8 cellular contexts compared by ENCODE assay signal in genomic region chr5:175873090-175873454, GRCh38. TPM values are rescaled to one million over a fixed set of nuclear protein-coding genes. Genes with fewer than 3 reads are reported as not detected.
DNase-seq lines count a peak whose midpoint lies in the region; TF ChIP-seq lines count a peak whose summit lies in the region.

No MANE protein-coding gene starts in this region.

- 13 to 29% methylated on average over 7 to 17 of the region's 17 CpGs for WGBS in endodermal cell (ENCODE audit: insufficient coverage in 1 of 2, insufficient read length in 1 of 2), 2 experiments
- 11 to 19% methylated on average over 9 to 13 of the region's 17 CpGs for WGBS in thyroid gland, 2 donors
- 10% methylated on average over 9 of the region's 17 CpGs for WGBS in esophagus muscularis mucosa

- TF ChIP-seq POLR2A in thyroid gland (IDR thresholded peaks at IDR 0.05) (no peak), esophagus muscularis mucosa (IDR thresholded peaks at IDR 0.05; ENCODE audit: low read depth) (no peak)

- H3K4me1 Mint-ChIP-seq in endodermal cell (peaks cover 7% of the 10 kb centered on the region), type B pancreatic cell (ENCODE audit: unreplicated experiment) (no peaks in the 10 kb centered on the region)

- H3K4me1 ChIP-seq in endodermal cell (ENCODE audit: control insufficient read depth, insufficient read depth, low read length) (no peaks in the 10 kb centered on the region), thyroid gland (peaks cover 0 to 5% of the 10 kb centered on the region in 2 donors), esophagus muscularis mucosa (peaks cover 4 to 17% (median 14%) of the 10 kb centered on the region in 4 donors)

- H3K9me3 ChIP-seq in endodermal cell (ENCODE audit: control insufficient read depth, low read length) (no peaks in the 10 kb centered on the region), thyroid gland (no peaks in the 10 kb centered on the region), esophagus muscularis mucosa (no peaks in the 10 kb centered on the region)

- H3K36me3 ChIP-seq in endodermal cell (ENCODE audit: control insufficient read depth, insufficient read depth, low read length) (no peaks in the 10 kb centered on the region), thyroid gland (no peaks in the 10 kb centered on the region), esophagus muscularis mucosa (no peaks in the 10 kb centered on the region)

- peak; percentile 20 to 50 for DNase-seq in stimulated activated CD4-positive, alpha-beta T cell treated with anti-CD3 and anti-CD28 coated beads, Interleukin-2, amount 100 ng/mL, for 24 hours
- no peak for DNase-seq in stimulated activated CD4-positive, alpha-beta T cell treated with anti-CD3 and anti-CD28 coated beads, Interleukin-4, amount 100 ng/mL, for 24 hours
- peak; percentile 74 for DNase-seq in NCI-H748 (lab: John Stamatoyannopoulos, UW; ENCODE audit: unreplicated experiment)
- peak; percentile 90 for DNase-seq in endodermal cell
- DNase-seq in type B pancreatic cell (ENCODE audit: extremely low spot score, unreplicated experiment) = no peak
- no peak for DNase-seq in AG08395 (ENCODE audit: low spot score)
- DNase-seq in thyroid gland = no peak
- no peak for DNase-seq in esophagus muscularis mucosa (ENCODE audit: extremely low spot score)

- intact Hi-C loops in thyroid gland (cut with DNase I) (no loop called here), esophagus muscularis mucosa (cut with DNase I) (no loop called here)

- TF ChIP-seq CTCF in endodermal cell (conservative IDR thresholded peaks at IDR 0.05) (peak; percentile 68), type B pancreatic cell (conservative IDR thresholded peaks at IDR 0.05) (peak; percentile 59), thyroid gland (IDR thresholded peaks at IDR 0.05) (no peak), esophagus muscularis mucosa (IDR thresholded peaks at IDR 0.05) (no peak)

- no peak overlapping the region for H3K27ac ChIP-seq in endodermal cell (ENCODE audit: low read depth, low read length)
- H3K27ac ChIP-seq in thyroid gland = no peak overlapping the region
- no peak overlapping the region for H3K27ac ChIP-seq in esophagus muscularis mucosa (replicated peaks in 1 of 4)

- peak overlapping the region; percentile 55 for H3K4me3 Mint-ChIP-seq in endodermal cell
- H3K4me3 Mint-ChIP-seq in type B pancreatic cell = peak overlapping the region; percentile 60

- no peak overlapping the region for H3K9ac ChIP-seq in endodermal cell (ENCODE audit: extremely low read depth, low read length, poor library complexity, severe bottlenecking)

- TF ChIP-seq EP300 in esophagus muscularis mucosa (IDR thresholded peaks at IDR 0.05) = no peak

- no peaks in the 10 kb centered on the region for H3K36me3 Mint-ChIP-seq in endodermal cell (ENCODE audit: low read depth)
- peaks cover 6% of the 10 kb centered on the region for H3K36me3 Mint-ChIP-seq in type B pancreatic cell

- H3K27ac Mint-ChIP-seq in endodermal cell (no peak overlapping the region), type B pancreatic cell (no peak overlapping the region)

- H3K9me3 Mint-ChIP-seq in endodermal cell (no peaks in the 10 kb centered on the region), type B pancreatic cell (no peaks in the 10 kb centered on the region)

- H3K27me3 Mint-ChIP-seq in endodermal cell (ENCODE audit: insufficient read depth) = peaks cover 75% of the 10 kb centered on the region
- H3K27me3 Mint-ChIP-seq in type B pancreatic cell = peaks cover 88% of the 10 kb centered on the region

- H3K27me3 ChIP-seq in endodermal cell (ENCODE audit: control insufficient read depth, insufficient read depth, low read length, poor library complexity, severe bottlenecking) (peaks cover 83% of the 10 kb centered on the region), thyroid gland (peaks cover 15% of the 10 kb centered on the region), esophagus muscularis mucosa (peaks cover 0 to 97% (median 29%) of the 10 kb centered on the region in 4 donors)

- H3K4me3 ChIP-seq in endodermal cell (ENCODE audit: low read length) (no peak overlapping the region), thyroid gland (replicated peaks in 1 of 3) (no peak overlapping the region), esophagus muscularis mucosa (no peak overlapping the region)

RNA-seq across cellular contexts. Expression of gene CPLX2, which starts 1.7 kb away (rescaled TPM):
- total RNA-seq in endodermal cell = not detected
- 9.9 TPM for polyA plus RNA-seq in endodermal cell (2013, experiment 1 of 2)
- polyA plus RNA-seq in endodermal cell (2013, experiment 2 of 2) = 10.4 TPM
- 2.4 and 5.5 TPM in 2 replicates for total RNA-seq in type B pancreatic cell (ENCODE audit: low replicate concordance)
- 1 to 10 TPM in 1 of 4 donors, under 1 TPM in 1, not detected in 2; under 0.01 to 1.6 TPM for total RNA-seq in thyroid gland
- total RNA-seq in esophagus muscularis mucosa = 1 to 10 TPM; 1.9 to 7.5 (median 5.4) TPM

Comparison
In these comparisons a context has a peak if more than half of its experiments do, and no peak if none do; other contexts are left out.
1. DNase-seq: peak in stimulated activated CD4-positive, alpha-beta T cell treated with anti-CD3 and anti-CD28 coated beads, Interleukin-2, amount 100 ng/mL, for 24 hours (2 of 2), NCI-H748 (single experiment) and endodermal cell (single experiment); none in stimulated activated CD4-positive, alpha-beta T cell treated with anti-CD3 and anti-CD28 coated beads, Interleukin-4, amount 100 ng/mL, for 24 hours (single experiment), type B pancreatic cell (single experiment), AG08395 (single experiment), thyroid gland (0 of 2) and esophagus muscularis mucosa (single experiment).
2. CTCF ChIP-seq: peak in endodermal cell (single experiment) and type B pancreatic cell (single experiment); none in thyroid gland (0 of 6) and esophagus muscularis mucosa (0 of 3).